21 cellular contexts compared by ENCODE assay signal in genomic region chr7:44381494-44382220, GRCh38. TPM values are rescaled to one million over a fixed set of nuclear protein-coding genes. Genes with fewer than 3 reads are reported as not detected.
DNase-seq lines count a peak whose midpoint lies in the region; ATAC-seq and TF ChIP-seq lines count a peak whose summit lies in the region.
"Had no signal": no experiment of that assay in that cellular context is flagged by ENCODE, and none has a peak within 500 bp of the region (broad histone marks: within the 10 kb centered on the region; RNA-seq: fewer than 3 reads in every experiment).

No MANE protein-coding gene starts in this region.

- no peak overlapping the region for H3K4ac ChIP-seq in H9 (ENCODE audit: low read depth, low read length)

- no peak overlapping the region for H3K14ac ChIP-seq in H9 (ENCODE audit: insufficient read depth, low read length)

- no peaks in the 10 kb centered on the region for H3K23me2 ChIP-seq in H9 (ENCODE audit: insufficient read length, low read depth, low read length, poor library complexity, severe bottlenecking)

- H3K27ac ChIP-seq in H9 (ENCODE audit: insufficient read length, low read depth, low read length): no peak overlapping the region
- H3K27ac ChIP-seq: breast epithelium, psoas muscle, thyroid gland had no signal

- H3K79me2 ChIP-seq in H9 (ENCODE audit: insufficient read depth, low read length): no peaks in the 10 kb centered on the region

- H3K9me3 Mint-ChIP-seq in activated CD8-positive, alpha-beta memory T cell treated with anti-CD3 and anti-CD28 coated beads, Interleukin-2, amount 10 ng/mL, durations not matched to agents 7 days and 5 days (ENCODE audit: low read depth): no peaks in the 10 kb centered on the region
- H3K9me3 Mint-ChIP-seq in H9: no peaks in the 10 kb centered on the region
- H3K9me3 Mint-ChIP-seq: memory B cell, nephron had no signal

- TF ChIP-seq CTCF in H9 (conservative IDR thresholded peaks at IDR 0.05) (no peak), GM13977 (IDR thresholded peaks at IDR 0.05; ENCODE audit: extremely low read depth, insufficient read depth, missing control alignments) (no peak)

- no peaks in the 10 kb centered on the region for H4K20me1 ChIP-seq in H9 (ENCODE audit: control insufficient read depth, insufficient read depth, insufficient read length)

- H2BK12ac ChIP-seq in H9 (ENCODE audit: insufficient read length, low read depth, low read length): no peak overlapping the region

- no peak overlapping the region for H3K9ac ChIP-seq in H9 (ENCODE audit: extremely low read depth, insufficient read length, low read length)
- H3K9ac ChIP-seq in skeletal muscle satellite cell (ENCODE audit: low read depth, low read length): peak overlapping the region; percentile 49

- DNase-seq in activated CD8-positive, alpha-beta memory T cell treated with anti-CD3 and anti-CD28 coated beads, Interleukin-2, amount 10 ng/mL, durations not matched to agents 7 days and 5 days: peak; percentile 40
- no peak for DNase-seq in activated CD8-positive, alpha-beta memory T cell treated with anti-CD3 and anti-CD28 coated beads, Interleukin-2, amount 50 U/mL, for 48 hours
- DNase-seq in H9 (peak; percentile 20), ecto neural progenitor cell (ENCODE audit: low spot score) (peak; percentile 37), NCI-H187 (lab: John Stamatoyannopoulos, UW) (no peak), GM13977 (ENCODE audit: low spot score) (no peak)
- DNase-seq: activated naive CD4-positive, alpha-beta T cell; DMS153; NCI-H1436; NCI-H774; PC-3; psoas muscle; T-helper 9 cell; thyroid gland had no signal

- WGBS in H9 (ENCODE audit: extremely low coverage, insufficient read length, low lambda C conversion rate): no CpG with 5 or more reads among the region's 9 CpGs

- H3K27me3 ChIP-seq in H9 (ENCODE audit: insufficient read depth, low read length): no peaks in the 10 kb centered on the region
- H3K27me3 ChIP-seq in skeletal muscle satellite cell (ENCODE audit: control insufficient read depth, insufficient read depth, low read length): no peaks in the 10 kb centered on the region
- H3K27me3 ChIP-seq: breast epithelium, heart left ventricle, thyroid gland had no signal

- H4K5ac ChIP-seq in H9 (ENCODE audit: insufficient read length, low read depth, low read length): no peak overlapping the region

- H2BK20ac ChIP-seq in H9 (ENCODE audit: low read depth, low read length, poor library complexity, severe bottlenecking): no peak overlapping the region

- no peak overlapping the region for H2AK5ac ChIP-seq in H9 (ENCODE audit: insufficient read length, low read length)

- H3K9me3 ChIP-seq in H9 (ENCODE audit: control insufficient read depth, low read depth, low read length) (no peaks in the 10 kb centered on the region), skeletal muscle satellite cell (replicated peaks; ENCODE audit: low read length) (no peaks in the 10 kb centered on the region)
- H3K9me3 ChIP-seq: breast epithelium, heart left ventricle, psoas muscle, thyroid gland had no signal

- no peaks in the 10 kb centered on the region for H3K36me3 Mint-ChIP-seq in activated CD8-positive, alpha-beta memory T cell treated with anti-CD3 and anti-CD28 coated beads, Interleukin-2, amount 10 ng/mL, durations not matched to agents 7 days and 5 days
- peaks cover 6 to 21% (median 15%) of the 10 kb centered on the region in 3 experiments; a peak in 6 of 7 replicates for H3K36me3 Mint-ChIP-seq in H9 (ENCODE audit: insufficient read depth in 1 of 3, low read depth in 3 of 3)

- H3T11ph ChIP-seq in H9 (ENCODE audit: low read length): no peak overlapping the region

- no peaks in the 10 kb centered on the region for H3K79me1 ChIP-seq in H9 (ENCODE audit: insufficient read depth, low read depth, low read length, poor library complexity, severe bottlenecking)

- H3K18ac ChIP-seq in H9 (ENCODE audit: insufficient read length, low read depth, low read length): no peak overlapping the region

- no peak overlapping the region for H3K4me3 ChIP-seq in skeletal muscle satellite cell (ENCODE audit: low read length)
- H3K4me3 ChIP-seq: breast epithelium, heart left ventricle, psoas muscle, thyroid gland had no signal

- CTCF ChIA-PET in activated CD8-positive, alpha-beta memory T cell treated with anti-CD3 and anti-CD28 coated beads, Interleukin-2, amount 10 ng/mL, durations not matched to agents 7 days and 5 days (lab: Charles Lee): no interaction called here

- no peak overlapping the region for H2BK120ac ChIP-seq in H9 (ENCODE audit: low read depth, low read length, poor library complexity, severe bottlenecking)

- no peak overlapping the region for H4K8ac ChIP-seq in H9 (replicated peaks; ENCODE audit: insufficient read length, low read depth, low read length)

- H3K56ac ChIP-seq in H9 (ENCODE audit: insufficient read length, low read depth, low read length): no peak overlapping the region

- H3K23ac ChIP-seq in H9 (ENCODE audit: insufficient read length, low read depth, low read length): no peak overlapping the region

- no peak overlapping the region for H3K4me3 Mint-ChIP-seq in activated CD8-positive, alpha-beta memory T cell treated with anti-CD3 and anti-CD28 coated beads, Interleukin-2, amount 10 ng/mL, durations not matched to agents 7 days and 5 days
- no peak overlapping the region for H3K4me3 Mint-ChIP-seq in H9
- H3K4me3 Mint-ChIP-seq: memory B cell, nephron had no signal

- H3K4me2 ChIP-seq in H9 (ENCODE audit: insufficient read depth, insufficient read length, low read length) (no peak overlapping the region), skeletal muscle satellite cell (ENCODE audit: low read length) (no peak overlapping the region)

- H3K27me3 Mint-ChIP-seq in activated CD8-positive, alpha-beta memory T cell treated with anti-CD3 and anti-CD28 coated beads, Interleukin-2, amount 10 ng/mL, durations not matched to agents 7 days and 5 days: no peaks in the 10 kb centered on the region
- peaks cover 11% of the 10 kb centered on the region for H3K27me3 Mint-ChIP-seq in H9 (ENCODE audit: low read depth)

- no peak for ATAC-seq in activated CD8-positive, alpha-beta memory T cell treated with anti-CD3 and anti-CD28 coated beads, Interleukin-2, amount 10 ng/mL, durations not matched to agents 7 days and 5 days
- no peak for ATAC-seq in GM18909 (IDR thresholded peaks at IDR 0.05; ENCODE audit: poor library complexity, unreplicated experiment)
- ATAC-seq: activated CD4-positive, CD25-positive, alpha-beta regulatory T cell treated with anti-CD3 and anti-CD28 coated beads, Interleukin-2, amount 50 U/mL, for 24 hours; PC-3 had no signal

- peaks cover 2% of the 10 kb centered on the region for H3K4me1 ChIP-seq in H9 (ENCODE audit: insufficient read depth, low read length)
- H3K4me1 ChIP-seq in skeletal muscle satellite cell (ENCODE audit: control insufficient read depth, insufficient read depth, low read length): peaks cover 79% of the 10 kb centered on the region
- H3K4me1 ChIP-seq: breast epithelium had no signal

- H2BK15ac ChIP-seq in H9 (ENCODE audit: low read depth, low read length): no peak overlapping the region

- in situ Hi-C loops in GM13977 (cut with MboI; ENCODE audit: low pct_unique_long_range_greater_than_20kb, low sequenced_read_pairs, unreplicated experiment): no loop called here

- H3K27ac Mint-ChIP-seq in activated CD8-positive, alpha-beta memory T cell treated with anti-CD3 and anti-CD28 coated beads, Interleukin-2, amount 10 ng/mL, durations not matched to agents 7 days and 5 days: no peak overlapping the region
- H3K27ac Mint-ChIP-seq in H9: no peak overlapping the region
- H3K27ac Mint-ChIP-seq: memory B cell, nephron had no signal

- H3K4me1 Mint-ChIP-seq in activated CD8-positive, alpha-beta memory T cell treated with anti-CD3 and anti-CD28 coated beads, Interleukin-2, amount 10 ng/mL, durations not matched to agents 7 days and 5 days: peaks cover 5% of the 10 kb centered on the region
- H3K4me1 Mint-ChIP-seq in H9: no peaks in the 10 kb centered on the region
- H3K4me1 Mint-ChIP-seq: nephron had no signal

- H4K91ac ChIP-seq in H9 (ENCODE audit: insufficient read length, low read depth, low read length): no peak overlapping the region

- H2BK5ac ChIP-seq in H9 (ENCODE audit: insufficient read length, low read length): no peak overlapping the region

- no peak overlapping the region for H2AFZ ChIP-seq in H9 (ENCODE audit: low read length)

- peaks cover 22% of the 10 kb centered on the region for H3K36me3 ChIP-seq in skeletal muscle satellite cell (ENCODE audit: insufficient read depth, low read length)

RNA-seq across cellular contexts. Expression of gene CAMK2B, which starts 56.3 kb away (rescaled TPM):
- total RNA-seq in activated CD8-positive, alpha-beta memory T cell treated with anti-CD3 and anti-CD28 coated beads, Interleukin-2, amount 10 ng/mL, durations not matched to agents 7 days and 5 days: under 1 TPM in 1 of 2 experiments, not detected in 1; 0.63 TPM
- total RNA-seq in H9 (2021): 0.17 and 0.24 TPM in 2 replicates
- 0.25 and 0.44 TPM in 2 replicates for total RNA-seq in skeletal muscle satellite cell (2012; rRNA removed)

Comparison
In these comparisons a context has a peak if more than half of its experiments do, and no peak if none do; other contexts are left out.
1. DNase-seq: peak in activated CD8-positive, alpha-beta memory T cell treated with anti-CD3 and anti-CD28 coated beads, Interleukin-2, amount 10 ng/mL, durations not matched to agents 7 days and 5 days (single experiment), H9 (single experiment) and ecto neural progenitor cell (single experiment); none in activated CD8-positive, alpha-beta memory T cell treated with anti-CD3 and anti-CD28 coated beads, Interleukin-2, amount 50 U/mL, for 48 hours (single experiment), NCI-H187 (0 of 2) and GM13977 (single experiment).